14 cellular contexts compared by ENCODE assay signal in the genomic region with DNA sequence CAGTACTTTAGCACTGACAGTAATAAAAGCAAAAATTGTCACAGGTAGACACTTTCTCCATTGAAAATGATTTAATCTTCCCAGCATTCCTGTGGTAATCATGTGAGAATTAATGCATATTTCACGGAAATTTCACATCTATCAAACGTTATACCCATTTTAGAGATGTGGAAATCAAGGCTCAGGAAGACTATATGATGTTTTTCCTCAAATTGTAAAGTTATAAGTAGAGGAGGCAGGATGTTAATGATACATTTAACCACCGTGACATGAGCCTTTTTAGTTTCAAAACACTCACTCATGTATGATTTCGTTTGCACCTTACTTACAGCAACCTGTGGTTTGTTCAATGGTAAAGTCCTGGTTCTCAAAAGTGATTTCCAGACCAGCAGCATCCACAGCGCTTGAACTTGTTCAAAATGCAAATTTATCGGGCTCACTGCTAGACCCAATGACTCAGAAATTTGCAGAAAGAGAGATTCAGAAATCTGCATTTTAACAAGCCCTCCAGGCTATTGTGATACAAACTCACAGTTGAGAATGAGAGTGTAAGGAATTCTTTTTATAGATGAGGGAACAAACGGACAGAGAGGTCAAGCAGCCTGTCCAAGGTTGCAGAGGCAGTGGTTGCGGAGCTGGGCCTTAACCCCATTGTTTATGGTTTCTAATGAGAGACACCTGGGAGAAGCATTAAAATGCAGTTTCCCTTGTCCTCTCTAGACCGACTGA.
A peak's percentile ranks its signal among the peaks of the same experiment; 100 is the strongest.
DNase-seq lines count a peak whose midpoint lies in the region; ATAC-seq, FAIRE-seq and TF ChIP-seq lines count a peak whose summit lies in the region.
"Had no signal": no experiment of that assay in that cellular context is flagged by ENCODE, and none has a peak within 500 bp of the region (broad histone marks: within the 10 kb centered on the region; RNA-seq: fewer than 3 reads in every experiment).

No MANE protein-coding gene starts in this region.

- CTCF ChIA-PET in K562 (lab: Yijun Ruan, JAX; ENCODE audit: low intra/inter-chr PET ratio): no interaction called here

- H3K9me3 ChIP-seq in K562 (replicated peaks; ENCODE audit: control insufficient read depth, insufficient read depth, low read depth, low read length) (no peaks in the 10 kb centered on the region), gastrocnemius medialis (no peaks in the 10 kb centered on the region)

- no peak overlapping the region for H2AFZ ChIP-seq in K562 (ENCODE audit: low read depth, low read length)

- no peak for FAIRE-seq in K562 (lab: Jason Lieb, UNC)
- FAIRE-seq: G401.6 had no signal

- intact Hi-C loops in K562 (cut with micrococcal nuclease) (no loop called here), gastrocnemius medialis (cut with DNase I; ENCODE audit: low total_unique reads) (loop anchor here (5.0 kb wide), 1 partner anchor 656 kb away; a partner anchor contains a TSS)

- TF ChIP-seq POLR2A in K562 (conservative IDR thresholded peaks at IDR 0.05) (no peak), gastrocnemius medialis (IDR thresholded peaks at IDR 0.05) (no peak)

- POLR2A ChIA-PET in K562 (lab: Yijun Ruan, JAX): interaction anchor here (0.7 kb wide), 1 partner anchor 35 kb away, joined by 3 read pairs; no protein-coding TSS in a partner anchor

- no peak overlapping the region for H3K4me2 ChIP-seq in K562 (ENCODE audit: insufficient read depth, low read length)

- H3K79me2 ChIP-seq in K562 (ENCODE audit: control insufficient read depth, insufficient read depth, low read length): no peaks in the 10 kb centered on the region

- H3K4me1 ChIP-seq in K562 (replicated peaks in 1 of 2; ENCODE audit: control insufficient read depth in 2 of 2, insufficient read depth in 2 of 2, low read length in 2 of 2) (no peaks in the 10 kb centered on the region), gastrocnemius medialis (peaks cover 4 to 18% of the 10 kb centered on the region in 2 donors)

- H3K27me3 ChIP-seq in K562 (ENCODE audit: control insufficient read depth in 2 of 2, insufficient read depth in 2 of 2, low read length in 2 of 2) (peaks cover 0 to 8% of the 10 kb centered on the region in 2 experiments; a peak in 1 of 5 replicates), gastrocnemius medialis (no peaks in the 10 kb centered on the region)

- no peak overlapping the region for H3K9ac ChIP-seq in K562 (ENCODE audit: insufficient read depth in 1 of 2, low read depth in 2 of 2, low read length in 2 of 2)

- H3K9me1 ChIP-seq in K562 (ENCODE audit: control insufficient read depth, insufficient read depth, low read length): no peaks in the 10 kb centered on the region

- no peak overlapping the region for H3K4me3 ChIP-seq in K562
- H3K4me3 ChIP-seq in gastrocnemius medialis: no peak overlapping the region

- no peak for TF ChIP-seq CTCF in K562 (IDR thresholded peaks at IDR 0.05 in 2 of 3, conservative IDR thresholded peaks at IDR 0.05 in 1 of 3; ENCODE audit: insufficient read depth in 2 of 3, low read depth in 1 of 3, low read length in 3 of 3)
- TF ChIP-seq CTCF in gastrocnemius medialis (IDR thresholded peaks at IDR 0.05 in 4 of 5, conservative IDR thresholded peaks at IDR 0.05 in 1 of 5): no peak

- no TSS peak for BruUV-seq in K562 (replicated peaks; lab: Mats Ljungman, UMichigan)

- H3K36me3 ChIP-seq in K562 (ENCODE audit: control insufficient read depth, insufficient read depth, low read length): no peaks in the 10 kb centered on the region
- no peaks in the 10 kb centered on the region for H3K36me3 ChIP-seq in gastrocnemius medialis

- TF ChIP-seq EP300 in K562 (IDR thresholded peaks at IDR 0.05; ENCODE audit: low read length): no peak

- in situ Hi-C loops in K562 (cut with MboI) (no loop called here), gastrocnemius medialis (cut with MboI; ENCODE audit: low sequenced_read_pairs in 4 of 4) (loop anchor here in 1 of 4 donors (25.0 kb wide), 1 partner anchor 651 kb away; a partner anchor contains a TSS)

- no peak overlapping the region for H3K27ac ChIP-seq in K562 (ENCODE audit: extremely low read depth, low read depth, low read length)
- peak overlapping the region; percentile 43 to 82 (median 74) for H3K27ac ChIP-seq in gastrocnemius medialis
- H3K27ac ChIP-seq: C4-2B had no signal

- H4K20me1 ChIP-seq in K562 (replicated peaks; ENCODE audit: control insufficient read depth, insufficient read depth, low read length): no peaks in the 10 kb centered on the region; the same call in 1 of the 2 replicates

- TF ChIP-seq RAD21 in K562 (CRISPR knock-in tag; conservative IDR thresholded peaks at IDR 0.05 in 1 of 2, IDR thresholded peaks at IDR 0.05 in 1 of 2): no peak

- WGBS in K562 (ENCODE audit: insufficient coverage, low coverage, missing lambda C conversion rate): 0% methylated on average over 9 of the region's 9 CpGs

- DNase-seq in K562 (ENCODE audit: extremely low read depth in 1 of 4, low spot score in 3 of 4) (no peak), gastrocnemius medialis (no peak), middle frontal gyrus (ENCODE audit: extremely low spot score, low spot score) (no peak)
- no peak for DNase-seq in activated CD4-positive, alpha-beta T cell treated with anti-CD3 and anti-CD28 coated beads for 48 hours
- DNase-seq: activated naive CD4-positive, alpha-beta T cell treated with anti-CD3 and anti-CD28 coated beads, Interleukin-2, amount 50 U/mL, for 16 hours; cerebellar nuclear complex; NCI-H446 treated with DMSO at 0.1 percent for 48 hours; RPMI8226 had no signal

- ATAC-seq in GM19025 (IDR thresholded peaks at IDR 0.05; ENCODE audit: low read depth, unreplicated experiment) (peak; percentile 67), HG03095 (IDR thresholded peaks at IDR 0.05; ENCODE audit: unreplicated experiment) (peak; percentile 84), K562 (no peak), gastrocnemius medialis (no peak), GM19328 (IDR thresholded peaks at IDR 0.05; ENCODE audit: unreplicated experiment) (no peak), esophagus mucosa (no peak)

TF ChIP-seq in K562, 482 proteins besides CTCF, POLR2A, EP300 and RAD21:
- TF ChIP-seq HNRNPH1 (optimal IDR thresholded peaks at IDR 0.05; ENCODE audit: low read depth, low read length): no peak
- peak; percentile 66 for TF ChIP-seq RBM25 (IDR thresholded peaks at IDR 0.05; ENCODE audit: low read depth, low read length, severe bottlenecking)
TF ChIP-seq in K562: peak in this region for 1.

Comparison
In these comparisons a context has a peak if more than half of its experiments do, and no peak if none do; other contexts are left out.
1. ATAC-seq: peak in GM19025 (single experiment) and HG03095 (single experiment); none in K562 (single experiment), gastrocnemius medialis (0 of 2), GM19328 (single experiment) and esophagus mucosa (single experiment).